Comparison of ENCODE assay signal across 10 cellular contexts in the genomic region with DNA sequence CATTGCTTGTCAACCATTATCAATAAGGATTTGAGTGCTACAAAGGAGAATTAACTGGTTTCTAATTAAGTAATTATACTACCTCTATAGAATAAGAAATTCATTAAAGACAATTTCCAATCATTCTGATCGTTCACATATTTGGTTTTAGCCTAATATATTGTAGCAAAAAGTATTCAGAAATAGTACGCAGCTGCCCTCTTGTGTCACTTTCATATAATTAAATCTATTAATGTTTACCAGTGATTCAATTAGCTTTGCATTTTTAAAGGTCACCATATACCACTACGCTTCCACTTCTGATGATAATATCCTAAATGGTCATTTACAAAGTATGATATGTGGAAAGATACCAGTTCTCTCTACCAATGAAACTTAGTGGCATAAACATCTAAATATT.
A peak's percentile ranks its signal among the peaks of the same experiment; 100 is the strongest.
DNase-seq lines count a peak whose midpoint lies in the region; ATAC-seq and TF ChIP-seq lines count a peak whose summit lies in the region.
"Had no signal": no experiment of that assay in that cellular context is flagged by ENCODE, and none has a peak within 500 bp of the region (broad histone marks: within the 10 kb centered on the region; RNA-seq: fewer than 3 reads in every experiment).

No MANE protein-coding gene starts in this region.

- intact Hi-C loops in sigmoid colon (cut with DNase I) = loop anchor here (5.0 to 10.0 kb wide), 2 partner anchors 957 to 1354 kb away; no protein-coding TSS in a partner anchor
- intact Hi-C loops in CD4-positive, alpha-beta T cell (cut with DNase I, micrococcal nuclease) = no loop called here

- H3K27me3 ChIP-seq in Peyer's patch (no peaks in the 10 kb centered on the region), sigmoid colon (no peaks in the 10 kb centered on the region)
- H3K27me3 ChIP-seq in CD4-positive, alpha-beta T cell (ENCODE audit: control insufficient read depth, insufficient read depth, low read length) = no peaks in the 10 kb centered on the region

- H3K4me3 Mint-ChIP-seq in CD4-positive, alpha-beta T cell = no peak overlapping the region
- H3K4me3 Mint-ChIP-seq: T-helper 1 cell treated with Interleukin-12 subunit alpha and Interleukin-12 subunit beta and Interleukin-4 antibody, amounts not matched to agents 30 μg/mL and 1 μg/mL, for 36 hours had no signal

- H3K36me3 ChIP-seq in Peyer's patch (no peaks in the 10 kb centered on the region), sigmoid colon (no peaks in the 10 kb centered on the region)

- no peak overlapping the region for H3K4me3 ChIP-seq in Peyer's patch
- H3K4me3 ChIP-seq in sigmoid colon = no peak overlapping the region

- H3K9me3 ChIP-seq in Peyer's patch (no peaks in the 10 kb centered on the region), sigmoid colon (no peaks in the 10 kb centered on the region)
- no peaks in the 10 kb centered on the region for H3K9me3 ChIP-seq in CD4-positive, alpha-beta T cell (ENCODE audit: control insufficient read depth, low read length)

- no peaks in the 10 kb centered on the region for H3K4me1 Mint-ChIP-seq in CD4-positive, alpha-beta T cell (ENCODE audit: low read depth)

- no peak overlapping the region for H3K27ac Mint-ChIP-seq in CD4-positive, alpha-beta T cell
- H3K27ac Mint-ChIP-seq: activated naive CD4-positive, alpha-beta T cell treated with anti-CD3 and anti-CD28 coated beads, Interleukin-2, amount 50 U/mL, for 72 hours; T-helper 1 cell treated with Interleukin-12 subunit alpha and Interleukin-12 subunit beta and Interleukin-4 antibody, amounts not matched to agents 30 μg/mL and 1 μg/mL, for 36 hours had no signal

- no peaks in the 10 kb centered on the region for H3K9me3 Mint-ChIP-seq in CD4-positive, alpha-beta T cell

- CTCF ChIA-PET in CD4-positive, alpha-beta T cell (lab: Charles Lee) = no interaction called here

- TF ChIP-seq CTCF in Peyer's patch (IDR thresholded peaks at IDR 0.05) = peak in 4 of 6 experiments; percentile 31 to 56 (median 46)
- TF ChIP-seq CTCF in sigmoid colon (IDR thresholded peaks at IDR 0.05) = peak in 3 of 4 experiments; percentile 10 to 44 (median 16)
- TF ChIP-seq CTCF in CD4-positive, alpha-beta T cell (IDR thresholded peaks at IDR 0.05) = no peak

- H3K4me1 ChIP-seq in Peyer's patch = no peaks in the 10 kb centered on the region
- H3K4me1 ChIP-seq in sigmoid colon = peaks cover 0 to 5% (median 0%) of the 10 kb centered on the region in 4 donors

- POLR2A ChIA-PET in CD4-positive, alpha-beta T cell (lab: Charles Lee) = no interaction called here

- DNase-seq in NCI-H2196 (lab: John Stamatoyannopoulos, UW; ENCODE audit: unreplicated experiment) (peak; percentile 0), NCI-H2196 treated with DMSO at 0.1 percent for 48 hours (lab: John Stamatoyannopoulos, UW; ENCODE audit: unreplicated experiment) (no peak), Peyer's patch (no peak), fibroblast of the conjunctiva (ENCODE audit: low read depth) (peak; percentile 3), sigmoid colon (no peak), NCI-H2227 treated with DMSO at 0.1 percent for 48 hours (lab: John Stamatoyannopoulos, UW) (no peak)
- DNase-seq in CD4-positive, alpha-beta T cell = no peak
- no peak for DNase-seq in stimulated activated CD4-positive, alpha-beta T cell treated with anti-CD3 and anti-CD28 coated beads, Interleukin-1b, Interleukin-23, amount 100 ng/mL, for 48 hours

- no peak for ATAC-seq in CD4-positive, alpha-beta T cell (ENCODE audit: poor library complexity)
- ATAC-seq: activated naive CD4-positive, alpha-beta T cell treated with anti-CD3 and anti-CD28 coated beads, Interleukin-2, amount 50 U/mL, for 72 hours had no signal

- H3K27ac ChIP-seq in Peyer's patch (no peak overlapping the region), sigmoid colon (no peak overlapping the region)
- H3K27ac ChIP-seq in CD4-positive, alpha-beta T cell (ENCODE audit: low read depth, low read length) = no peak overlapping the region

- TF ChIP-seq POLR2A in Peyer's patch (IDR thresholded peaks at IDR 0.05) (no peak), sigmoid colon (IDR thresholded peaks at IDR 0.05) (no peak)

- H3K27me3 Mint-ChIP-seq in CD4-positive, alpha-beta T cell = no peaks in the 10 kb centered on the region

- no peak for TF ChIP-seq EP300 in sigmoid colon (IDR thresholded peaks at IDR 0.05)

- no peaks in the 10 kb centered on the region for H3K36me3 Mint-ChIP-seq in CD4-positive, alpha-beta T cell (ENCODE audit: low read depth)
- H3K36me3 Mint-ChIP-seq: activated naive CD4-positive, alpha-beta T cell treated with anti-CD3 and anti-CD28 coated beads, Interleukin-2, amount 50 U/mL, for 72 hours had no signal

- WGBS in sigmoid colon, 2 donors = 15 to 35% methylated on average over 3 of the region's 3 CpGs

Comparison
In these comparisons a context has a peak if more than half of its experiments do, and no peak if none do; other contexts are left out.
1. DNase-seq: peak in NCI-H2196 (single experiment) and fibroblast of the conjunctiva (single experiment); none in NCI-H2196 treated with DMSO at 0.1 percent for 48 hours (single experiment), Peyer's patch (0 of 3), sigmoid colon (single experiment), NCI-H2227 treated with DMSO at 0.1 percent for 48 hours (single experiment), CD4-positive, alpha-beta T cell (0 of 10) and stimulated activated CD4-positive, alpha-beta T cell treated with anti-CD3 and anti-CD28 coated beads, Interleukin-1b, Interleukin-23, amount 100 ng/mL, for 48 hours (single experiment).